Comparison of ENCODE assay signal across 12 cellular contexts in the genomic region with DNA sequence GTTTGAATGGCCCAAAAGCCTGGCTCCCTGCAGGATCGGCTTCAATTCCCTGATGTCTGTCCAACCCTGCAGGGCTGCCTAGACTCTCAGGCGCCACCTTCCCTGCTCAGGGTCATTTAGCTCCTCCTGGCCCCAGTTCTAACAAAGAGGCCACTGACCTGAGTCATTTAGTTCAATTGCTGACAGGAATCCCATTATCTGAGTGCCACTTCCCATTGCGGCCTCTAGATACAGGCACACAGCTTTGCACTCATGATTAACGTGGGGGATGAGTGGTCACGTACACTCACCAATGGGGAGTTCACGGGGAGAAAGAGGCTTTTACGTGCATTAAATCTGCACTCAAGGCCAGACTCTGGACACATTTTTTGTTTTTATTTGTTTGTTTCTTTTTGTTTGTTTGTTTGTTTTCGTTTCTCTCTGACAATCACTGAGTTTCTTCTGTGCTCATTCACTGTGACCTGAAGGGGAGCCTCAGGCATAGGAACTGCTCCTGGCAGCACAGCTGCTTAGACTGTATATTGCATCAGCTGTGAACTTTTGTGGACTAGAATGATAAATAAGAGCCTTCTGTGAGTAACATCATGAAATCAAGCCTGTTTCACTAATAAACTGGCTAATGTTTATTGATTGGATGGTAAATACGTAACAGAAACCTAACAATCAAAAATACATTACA.
A peak's percentile ranks its signal among the peaks of the same experiment; 100 is the strongest.
DNase-seq lines count a peak whose midpoint lies in the region; ATAC-seq, FAIRE-seq and TF ChIP-seq lines count a peak whose summit lies in the region.
"Had no signal": no experiment of that assay in that cellular context is flagged by ENCODE, and none has a peak within 500 bp of the region (broad histone marks: within the 10 kb centered on the region; RNA-seq: fewer than 3 reads in every experiment).

No MANE protein-coding gene starts in this region.

- H3K4me2 ChIP-seq in H9 (ENCODE audit: insufficient read depth, insufficient read length, low read length) = no peak overlapping the region

- H3K27me3 ChIP-seq in H9 (ENCODE audit: insufficient read depth, low read length) (no peaks in the 10 kb centered on the region), endodermal cell (ENCODE audit: control insufficient read depth, insufficient read depth, low read length, poor library complexity, severe bottlenecking) (no peaks in the 10 kb centered on the region)
- H3K27me3 ChIP-seq in naive thymus-derived CD4-positive, alpha-beta T cell (ENCODE audit: control insufficient read depth in 2 of 2, insufficient read depth in 2 of 2, low read length in 2 of 2) = no peaks in the 10 kb centered on the region
- H3K27me3 ChIP-seq: ascending aorta, left lung had no signal

- no peak overlapping the region for H4K91ac ChIP-seq in H9 (ENCODE audit: insufficient read length, low read depth, low read length)

- H3K4me1 Mint-ChIP-seq in H9 (peaks cover 22 to 31% of the 10 kb centered on the region in 2 experiments), endodermal cell (peaks cover 30% of the 10 kb centered on the region), nephron progenitor cell (peaks cover 41% of the 10 kb centered on the region)
- H3K4me1 Mint-ChIP-seq in naive thymus-derived CD4-positive, alpha-beta T cell = no peaks in the 10 kb centered on the region

- H2BK15ac ChIP-seq in H9 (ENCODE audit: low read depth, low read length) = no peak overlapping the region

- CTCF ChIA-PET in naive thymus-derived CD4-positive, alpha-beta T cell (lab: Charles Lee) = no interaction called here

- DNase-seq in H9 (peak; percentile 58), NCI-H526 (lab: John Stamatoyannopoulos, UW) (peak; percentile 77 to 78), endodermal cell (peak; percentile 86), nephron progenitor cell (peak; percentile 58), HT-29 (ENCODE audit: low spot score) (no peak), H54 (ENCODE audit: insufficient read length, low spot score) (no peak)
- DNase-seq in activated T-cell treated with anti-CD3 and anti-CD28 coated beads, Interleukin-2, amount 50 U/mL, for 48 hours = no peak
- DNase-seq in naive thymus-derived CD4-positive, alpha-beta T cell = no peak
- DNase-seq: left lung, NCI-H2081 treated with DMSO at 0.1 percent for 48 hours had no signal

- H2AFZ ChIP-seq in H9 (ENCODE audit: low read length) = no peak overlapping the region

- no peak for TF ChIP-seq CTCF in H9 (conservative IDR thresholded peaks at IDR 0.05)
- TF ChIP-seq CTCF in endodermal cell (conservative IDR thresholded peaks at IDR 0.05) = peak; percentile 31
- no peak for TF ChIP-seq CTCF in nephron progenitor cell (IDR thresholded peaks at IDR 0.05)

- H3K79me2 ChIP-seq in H9 (ENCODE audit: insufficient read depth, low read length) = no peaks in the 10 kb centered on the region

- POLR2A ChIA-PET in naive thymus-derived CD4-positive, alpha-beta T cell (lab: Charles Lee) = no interaction called here

- H3K4me1 ChIP-seq in H9 (ENCODE audit: insufficient read depth, low read length) (0 out of 2 replicates have a peak, but pooled peaks cover 2% of the 10 kb centered on the region), endodermal cell (ENCODE audit: control insufficient read depth, insufficient read depth, low read length) (peaks cover 5% of the 10 kb centered on the region)
- no peaks in the 10 kb centered on the region for H3K4me1 ChIP-seq in naive thymus-derived CD4-positive, alpha-beta T cell (ENCODE audit: control insufficient read depth in 2 of 2, insufficient read depth in 2 of 2, low read length in 2 of 2)
- H3K4me1 ChIP-seq: ascending aorta, left lung had no signal

- H3K9ac ChIP-seq in H9 (ENCODE audit: extremely low read depth, insufficient read length, low read length) (no peak overlapping the region), endodermal cell (ENCODE audit: extremely low read depth, low read length, poor library complexity, severe bottlenecking) (no peak overlapping the region)

- H3K4me3 ChIP-seq in endodermal cell (ENCODE audit: low read length) = no peak overlapping the region
- H3K4me3 ChIP-seq in naive thymus-derived CD4-positive, alpha-beta T cell (ENCODE audit: low read length) = no peak overlapping the region
- H3K4me3 ChIP-seq: ascending aorta, left lung had no signal

- H3K9me3 Mint-ChIP-seq in H9 = no peaks in the 10 kb centered on the region
- H3K9me3 Mint-ChIP-seq in endodermal cell = no peaks in the 10 kb centered on the region
- H3K9me3 Mint-ChIP-seq in nephron progenitor cell = peaks cover 13% of the 10 kb centered on the region
- H3K9me3 Mint-ChIP-seq in naive thymus-derived CD4-positive, alpha-beta T cell = peaks cover 3 to 26% (median 11%) of the 10 kb centered on the region in 11 donors

- no peak overlapping the region for H3K23ac ChIP-seq in H9 (ENCODE audit: insufficient read length, low read depth, low read length)

- no peak overlapping the region for H2BK20ac ChIP-seq in H9 (ENCODE audit: low read depth, low read length, poor library complexity, severe bottlenecking)

- H2BK120ac ChIP-seq in H9 (ENCODE audit: low read depth, low read length, poor library complexity, severe bottlenecking) = no peak overlapping the region

- no peak for FAIRE-seq in H54 (lab: Jason Lieb, UNC)
- FAIRE-seq: GM19239 had no signal

- no peak for TF ChIP-seq POLR2A in H54 (IDR thresholded peaks at IDR 0.05; ENCODE audit: low read depth, low read length)

- no peak overlapping the region for H2BK12ac ChIP-seq in H9 (ENCODE audit: insufficient read length, low read depth, low read length)

- intact Hi-C loops in naive thymus-derived CD4-positive, alpha-beta T cell (cut with micrococcal nuclease) = no loop called here

- H3K9me3 ChIP-seq in H9 (ENCODE audit: control insufficient read depth, low read depth, low read length) (no peaks in the 10 kb centered on the region), endodermal cell (ENCODE audit: control insufficient read depth, low read length) (peaks cover 7% of the 10 kb centered on the region)
- peaks cover 0 to 6% (median 0%) of the 10 kb centered on the region in 3 experiments for H3K9me3 ChIP-seq in naive thymus-derived CD4-positive, alpha-beta T cell (ENCODE audit: control insufficient read depth in 2 of 3, low read length in 3 of 3)
- H3K9me3 ChIP-seq: ascending aorta had no signal

- H3K36me3 ChIP-seq in endodermal cell (ENCODE audit: control insufficient read depth, insufficient read depth, low read length) = no peaks in the 10 kb centered on the region
- no peaks in the 10 kb centered on the region for H3K36me3 ChIP-seq in naive thymus-derived CD4-positive, alpha-beta T cell (ENCODE audit: control insufficient read depth in 2 of 3, insufficient read depth in 3 of 3, low read length in 3 of 3)
- H3K36me3 ChIP-seq: ascending aorta, left lung had no signal

- peak overlapping the region in 2 of 3 experiments; percentile 86 to 95; a peak in 4 of 7 replicates for H3K27ac Mint-ChIP-seq in H9
- H3K27ac Mint-ChIP-seq in endodermal cell = peak overlapping the region; percentile 93
- peak overlapping the region; percentile 99 for H3K27ac Mint-ChIP-seq in nephron progenitor cell
- H3K27ac Mint-ChIP-seq in naive thymus-derived CD4-positive, alpha-beta T cell = no peak overlapping the region

- no peak overlapping the region for H3K14ac ChIP-seq in H9 (ENCODE audit: insufficient read depth, low read length)

- H3K56ac ChIP-seq in H9 (ENCODE audit: insufficient read length, low read depth, low read length) = no peak overlapping the region

- no peak overlapping the region for H3K4ac ChIP-seq in H9 (ENCODE audit: low read depth, low read length)

- no peak for ATAC-seq in naive thymus-derived CD4-positive, alpha-beta T cell
- ATAC-seq: left lung had no signal

- H3T11ph ChIP-seq in H9 (ENCODE audit: low read length) = no peak overlapping the region

- H3K4me3 Mint-ChIP-seq in H9 (no peak overlapping the region), endodermal cell (no peak overlapping the region), nephron progenitor cell (peak overlapping the region; percentile 58)
- no peak overlapping the region for H3K4me3 Mint-ChIP-seq in naive thymus-derived CD4-positive, alpha-beta T cell

- H3K36me3 Mint-ChIP-seq in H9 (ENCODE audit: insufficient read depth in 1 of 3, low read depth in 3 of 3) = no peaks in the 10 kb centered on the region
- H3K36me3 Mint-ChIP-seq in endodermal cell (ENCODE audit: low read depth) = no peaks in the 10 kb centered on the region
- H3K36me3 Mint-ChIP-seq in nephron progenitor cell (ENCODE audit: low read depth) = peaks cover 17% of the 10 kb centered on the region
- no peaks in the 10 kb centered on the region for H3K36me3 Mint-ChIP-seq in naive thymus-derived CD4-positive, alpha-beta T cell

- no peaks in the 10 kb centered on the region for H3K23me2 ChIP-seq in H9 (ENCODE audit: insufficient read length, low read depth, low read length, poor library complexity, severe bottlenecking)

- no peaks in the 10 kb centered on the region for H3K79me1 ChIP-seq in H9 (ENCODE audit: insufficient read depth, low read depth, low read length, poor library complexity, severe bottlenecking)

- no peak overlapping the region for H2AK5ac ChIP-seq in H9 (ENCODE audit: insufficient read length, low read length)

- H3K27me3 Mint-ChIP-seq in H9 (ENCODE audit: low read depth) (no peaks in the 10 kb centered on the region), endodermal cell (ENCODE audit: insufficient read depth) (no peaks in the 10 kb centered on the region), nephron progenitor cell (ENCODE audit: low read depth, poor library complexity) (no peaks in the 10 kb centered on the region)
- H3K27me3 Mint-ChIP-seq in naive thymus-derived CD4-positive, alpha-beta T cell = no peaks in the 10 kb centered on the region

- H3K18ac ChIP-seq in H9 (ENCODE audit: insufficient read length, low read depth, low read length) = no peak overlapping the region

- no peak overlapping the region for H4K8ac ChIP-seq in H9 (replicated peaks; ENCODE audit: insufficient read length, low read depth, low read length)

- no peak overlapping the region for H4K5ac ChIP-seq in H9 (ENCODE audit: insufficient read length, low read depth, low read length)

- H3K27ac ChIP-seq in H9 (ENCODE audit: insufficient read length, low read depth, low read length) = no peak overlapping the region
- peak overlapping the region; percentile 76 for H3K27ac ChIP-seq in endodermal cell (ENCODE audit: low read depth, low read length)
- H3K27ac ChIP-seq in naive thymus-derived CD4-positive, alpha-beta T cell (ENCODE audit: low read depth, low read length) = no peak overlapping the region
- H3K27ac ChIP-seq: ascending aorta, left lung had no signal

- H4K20me1 ChIP-seq in H9 (ENCODE audit: control insufficient read depth, insufficient read depth, insufficient read length) = no peaks in the 10 kb centered on the region

- WGBS in H9 (ENCODE audit: extremely low coverage, insufficient read length, low lambda C conversion rate) = no CpG with 5 or more reads among the region's 9 CpGs
- 49 to 83% methylated on average over 5 to 8 of the region's 9 CpGs for WGBS in endodermal cell (ENCODE audit: insufficient coverage in 1 of 2, insufficient read length in 1 of 2), 2 experiments

- H2BK5ac ChIP-seq in H9 (ENCODE audit: insufficient read length, low read length) = no peak overlapping the region

Comparison
In these comparisons a context has a peak if more than half of its experiments do, and no peak if none do; other contexts are left out.
1. DNase-seq: peak in H9 (single experiment), NCI-H526 (2 of 2), endodermal cell (single experiment) and nephron progenitor cell (single experiment); none in activated T-cell treated with anti-CD3 and anti-CD28 coated beads, Interleukin-2, amount 50 U/mL, for 48 hours (0 of 2), HT-29 (single experiment), H54 (single experiment) and naive thymus-derived CD4-positive, alpha-beta T cell (0 of 9).
2. H3K27ac Mint-ChIP-seq: peak in H9 (2 of 3), endodermal cell (single experiment) and nephron progenitor cell (single experiment); none in naive thymus-derived CD4-positive, alpha-beta T cell (0 of 9).